ENCODE assay signal across 9 cellular contexts in the genomic region with DNA sequence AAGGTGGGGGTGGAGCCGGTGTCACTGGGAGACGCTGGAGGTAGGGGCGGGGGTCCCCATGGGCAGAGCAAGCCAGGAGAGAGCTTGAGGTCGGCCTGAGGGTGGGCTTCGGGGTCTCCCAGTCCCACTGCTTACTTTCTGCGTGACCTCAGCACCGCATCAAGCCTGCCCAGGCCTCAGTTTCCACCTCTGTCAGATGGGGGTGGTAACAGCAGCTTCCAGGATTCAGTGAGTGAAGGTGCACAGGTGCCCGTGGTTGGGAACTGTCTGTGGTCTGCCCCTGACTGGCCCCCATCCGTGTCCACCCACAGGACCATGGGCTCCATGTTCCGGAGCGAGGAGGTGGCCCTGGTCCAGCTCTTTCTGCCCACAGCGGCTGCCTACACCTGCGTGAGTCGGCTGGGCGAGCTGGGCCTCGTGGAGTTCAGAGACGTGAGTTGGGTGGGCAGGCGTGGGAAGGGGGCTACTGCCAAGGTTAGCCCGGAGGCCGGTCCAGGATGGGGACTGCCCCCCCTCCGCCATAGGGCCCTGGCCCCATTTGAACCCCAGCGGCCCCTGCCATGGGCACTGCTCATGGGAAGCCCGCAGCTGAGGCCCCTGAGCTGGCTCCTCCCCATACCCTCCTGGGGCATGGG. TPM values are rescaled to one million over a fixed set of nuclear protein-coding genes. Genes with fewer than 3 reads are reported as not detected.
DNase-seq lines count a peak whose midpoint lies in the region; TF ChIP-seq lines count a peak whose summit lies in the region.
"Had no signal": no experiment of that assay in that cellular context is flagged by ENCODE, and none has a peak within 500 bp of the region (broad histone marks: within the 10 kb centered on the region; RNA-seq: fewer than 3 reads in every experiment).

No MANE protein-coding gene starts in this region.

- H3K4me1 ChIP-seq in SJCRH30 (peaks cover 16% of the 10 kb centered on the region), skeletal muscle satellite cell (ENCODE audit: control insufficient read depth, insufficient read depth, low read length) (peaks cover 52% of the 10 kb centered on the region)

- H3K9ac ChIP-seq in skeletal muscle satellite cell (ENCODE audit: low read depth, low read length), result peak overlapping the region; percentile 89

- no peaks in the 10 kb centered on the region for H3K36me3 Mint-ChIP-seq in glutamatergic neuron (ENCODE audit: unreplicated experiment)

- H3K9me3 ChIP-seq in SJCRH30 (replicated peaks) (no peaks in the 10 kb centered on the region), skeletal muscle satellite cell (replicated peaks; ENCODE audit: low read length) (no peaks in the 10 kb centered on the region)

- peak overlapping the region; percentile 43 for H3K27ac ChIP-seq in SJCRH30

- DNase-seq in GM12864 (ENCODE audit: low read depth), result no peak
- no peak for DNase-seq in SJCRH30
- DNase-seq in fibroblast of mammary gland (ENCODE audit: low read depth), result no peak
- DNase-seq in glutamatergic neuron, result no peak
- DNase-seq in stimulated activated CD4-positive, alpha-beta T cell treated with anti-CD3 and anti-CD28 coated beads, Interleukin-4, amount 100 ng/mL, for 1 hour, result no peak
- DNase-seq in activated CD8-positive, alpha-beta memory T cell treated with anti-CD3 and anti-CD28 coated beads, Interleukin-2, amount 50 U/mL, for 4 hours, result no peak
- DNase-seq in NAMALWA (ENCODE audit: low spot score), result no peak

- H3K9me3 Mint-ChIP-seq in glutamatergic neuron (ENCODE audit: unreplicated experiment), result no peaks in the 10 kb centered on the region

- H3K4me3 ChIP-seq in GM12864 (ENCODE audit: low read depth, low read length) (peak overlapping the region; percentile 90), SJCRH30 (peak overlapping the region; percentile 59), fibroblast of mammary gland (ENCODE audit: control insufficient read depth, low read depth, low read length) (peak overlapping the region; percentile 76), skeletal muscle satellite cell (ENCODE audit: low read length) (peak overlapping the region; percentile 91)

- peaks cover 2% of the 10 kb centered on the region for H3K4me1 Mint-ChIP-seq in glutamatergic neuron (ENCODE audit: low read depth, unreplicated experiment)

- no peak overlapping the region for H3K27ac Mint-ChIP-seq in glutamatergic neuron (ENCODE audit: unreplicated experiment)

- peaks cover 3% of the 10 kb centered on the region for H3K27me3 Mint-ChIP-seq in glutamatergic neuron (ENCODE audit: unreplicated experiment)

- H3K4me3 Mint-ChIP-seq in glutamatergic neuron (ENCODE audit: unreplicated experiment), result no peak overlapping the region

- TF ChIP-seq CTCF in GM12864 (IDR thresholded peaks at IDR 0.05; ENCODE audit: low read depth, low read length, missing control alignments), result no peak
- TF ChIP-seq CTCF in fibroblast of mammary gland (conservative IDR thresholded peaks at IDR 0.05; ENCODE audit: control insufficient read depth, insufficient read depth, low read depth, low read length), result no peak
- no peak for TF ChIP-seq CTCF in glutamatergic neuron (IDR thresholded peaks at IDR 0.05; ENCODE audit: partially characterized antibody, unreplicated experiment)

- H3K36me3 ChIP-seq in SJCRH30 (no peaks in the 10 kb centered on the region), skeletal muscle satellite cell (ENCODE audit: insufficient read depth, low read length) (peaks cover 30% of the 10 kb centered on the region)

- H3K4me2 ChIP-seq in skeletal muscle satellite cell (ENCODE audit: low read length), result peak overlapping the region; percentile 90

- H3K27me3 ChIP-seq in SJCRH30 (no peaks in the 10 kb centered on the region), skeletal muscle satellite cell (ENCODE audit: control insufficient read depth, insufficient read depth, low read length) (no peaks in the 10 kb centered on the region)

RNA-seq across cellular contexts. Expression of gene TCIRG1, which starts 2.2 kb away (rescaled TPM):
- total RNA-seq in SJCRH30 (2014; rRNA removed; shearing (Covaris generic)), result 2.7 and 6.1 TPM in 2 replicates
- total RNA-seq in skeletal muscle satellite cell (2012; rRNA removed), result 129 and 182 TPM in 2 replicates
- 47.2 TPM for total RNA-seq in glutamatergic neuron (ENCODE audit: unreplicated experiment)

RNA-seq across cellular contexts. Expression of gene NDUFS8, which starts 10.6 kb away (rescaled TPM):
- total RNA-seq in SJCRH30 (2014; rRNA removed; shearing (Covaris generic)), result 77.7 and 103 TPM in 2 replicates
- 141 and 146 TPM in 2 replicates for total RNA-seq in skeletal muscle satellite cell (2012; rRNA removed)
- 136 TPM for total RNA-seq in glutamatergic neuron (ENCODE audit: unreplicated experiment)

RNA-seq across cellular contexts. Expression of gene ALDH3B1, which starts 30.9 kb away (rescaled TPM):
- 0.51 and 0.53 TPM in 2 replicates for total RNA-seq in SJCRH30 (2014; rRNA removed; shearing (Covaris generic))
- 26.6 and 30.9 TPM in 2 replicates for total RNA-seq in skeletal muscle satellite cell (2012; rRNA removed)
- 0.22 TPM for total RNA-seq in glutamatergic neuron (ENCODE audit: unreplicated experiment)
- total RNA-seq: activated CD8-positive, alpha-beta memory T cell treated with anti-CD3 and anti-CD28 coated beads for 36 hours had no signal

RNA-seq across cellular contexts. Expression of gene UNC93B1, which starts 37.2 kb away (rescaled TPM):
- total RNA-seq in SJCRH30 (2014; rRNA removed; shearing (Covaris generic)), result not detected in 2 replicates
- 18.5 and 22.5 TPM in 2 replicates for total RNA-seq in skeletal muscle satellite cell (2012; rRNA removed)
- 0.86 TPM for total RNA-seq in glutamatergic neuron (ENCODE audit: unreplicated experiment)
